In the genomic region with DNA sequence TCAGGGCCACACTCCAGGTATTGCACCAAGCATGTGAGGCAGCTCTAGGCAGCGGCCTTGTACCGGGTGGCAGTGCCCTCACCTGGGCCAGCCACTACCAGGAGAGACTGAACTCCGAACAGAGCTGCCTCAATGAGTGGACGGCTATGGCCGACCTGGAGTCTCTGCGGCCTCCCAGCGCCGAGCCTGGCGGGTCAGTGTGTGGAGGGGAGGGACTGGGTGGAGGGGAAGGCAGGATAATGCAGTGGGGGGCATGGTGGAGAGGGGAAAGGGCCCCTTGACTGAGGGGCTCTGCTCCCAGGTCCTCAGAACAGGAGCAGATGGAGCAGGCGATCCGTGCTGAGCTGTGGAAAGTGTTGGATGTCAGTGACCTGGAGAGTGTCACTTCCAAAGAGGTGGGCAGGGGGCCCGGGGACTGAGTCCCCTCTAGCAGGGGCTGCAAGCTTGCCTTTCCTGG, we compare ENCODE assay signal across 22 cellular contexts. TPM values are rescaled to one million over a fixed set of nuclear protein-coding genes. Genes with fewer than 3 reads are reported as not detected.
DNase-seq lines count a peak whose midpoint lies in the region; ATAC-seq and TF ChIP-seq lines count a peak whose summit lies in the region.
"Had no signal": no experiment of that assay in that cellular context is flagged by ENCODE, and none has a peak within 500 bp of the region (broad histone marks: within the 10 kb centered on the region; RNA-seq: fewer than 3 reads in every experiment).

No MANE protein-coding gene starts in this region.

- H3K9me3 ChIP-seq in right cardiac atrium (ENCODE audit: control insufficient read depth, low read length) = no peaks in the 10 kb centered on the region
- no peaks in the 10 kb centered on the region for H3K9me3 ChIP-seq in endodermal cell (ENCODE audit: control insufficient read depth, low read length)
- H3K9me3 ChIP-seq: A549 had no signal

- H3K4me3 Mint-ChIP-seq in endodermal cell = no peak overlapping the region
- H3K4me3 Mint-ChIP-seq: CD14-positive monocyte, GM23338, HFFc6, IgD-negative memory B cell had no signal

- no peak overlapping the region for H3K4me3 ChIP-seq in right cardiac atrium (ENCODE audit: low read length)
- no peak overlapping the region for H3K4me3 ChIP-seq in endodermal cell (ENCODE audit: low read length)
- H3K4me3 ChIP-seq: A549, GM12878, GM23338 had no signal

- H3K27ac Mint-ChIP-seq in endodermal cell = no peak overlapping the region
- H3K27ac Mint-ChIP-seq: CD14-positive monocyte, GM23338, HFFc6, IgD-negative memory B cell had no signal

- TF ChIP-seq CTCF in endodermal cell (conservative IDR thresholded peaks at IDR 0.05) = no peak
- no peak for TF ChIP-seq CTCF in GM20000 (IDR thresholded peaks at IDR 0.05; ENCODE audit: extremely low read depth, missing control alignments)

- H3K9ac ChIP-seq in endodermal cell (ENCODE audit: extremely low read depth, low read length, poor library complexity, severe bottlenecking) = no peak overlapping the region

- H3K36me3 Mint-ChIP-seq in endodermal cell (ENCODE audit: low read depth) = peaks cover 14% of the 10 kb centered on the region
- H3K36me3 Mint-ChIP-seq: IgD-negative memory B cell had no signal

- intact Hi-C loops in right cardiac atrium (cut with DNase I) = no loop called here
- intact Hi-C loops in left ventricle myocardium superior (cut with micrococcal nuclease) = no loop called here
- intact Hi-C loops in posterior vena cava (cut with DNase I) = no loop called here

- peaks cover 4% of the 10 kb centered on the region for H3K36me3 ChIP-seq in endodermal cell (ENCODE audit: control insufficient read depth, insufficient read depth, low read length)

- H3K27me3 ChIP-seq in right cardiac atrium (ENCODE audit: control insufficient read depth, insufficient read depth) = no peaks in the 10 kb centered on the region
- no peaks in the 10 kb centered on the region for H3K27me3 ChIP-seq in endodermal cell (ENCODE audit: control insufficient read depth, insufficient read depth, low read length, poor library complexity, severe bottlenecking)

- peaks cover 2% of the 10 kb centered on the region for H3K27me3 Mint-ChIP-seq in endodermal cell (ENCODE audit: insufficient read depth)
- H3K27me3 Mint-ChIP-seq: IgD-negative memory B cell had no signal

- no peak for ATAC-seq in right cardiac atrium
- no peak for ATAC-seq in left ventricle myocardium superior
- ATAC-seq in GM19328 (IDR thresholded peaks at IDR 0.05; ENCODE audit: unreplicated experiment) = no peak
- no peak for ATAC-seq in HG03378 (IDR thresholded peaks at IDR 0.05; ENCODE audit: unreplicated experiment)
- ATAC-seq: A549, GM12878, GM23338, PC-3 had no signal

- H3K9me3 Mint-ChIP-seq in endodermal cell = no peaks in the 10 kb centered on the region
- H3K9me3 Mint-ChIP-seq: CD14-positive monocyte, GM23338, HFFc6, IgD-negative memory B cell had no signal

- peaks cover 3% of the 10 kb centered on the region for H3K4me1 Mint-ChIP-seq in endodermal cell
- H3K4me1 Mint-ChIP-seq: GM23338 had no signal

- no peak overlapping the region for H3K27ac ChIP-seq in right cardiac atrium (ENCODE audit: low read length)
- no peak overlapping the region for H3K27ac ChIP-seq in endodermal cell (ENCODE audit: low read depth, low read length)
- H3K27ac ChIP-seq: A549 had no signal

- H3K4me1 ChIP-seq in right cardiac atrium (ENCODE audit: control insufficient read depth, insufficient read depth, low read length) (peaks cover 3% of the 10 kb centered on the region), endodermal cell (ENCODE audit: control insufficient read depth, insufficient read depth, low read length) (no peaks in the 10 kb centered on the region)

- WGBS in right cardiac atrium = 83% methylated on average over 12 of the region's 12 CpGs
- WGBS in endodermal cell (ENCODE audit: insufficient coverage in 1 of 2, insufficient read length in 1 of 2), 2 experiments = 90 to 93% methylated on average over 8 to 12 of the region's 12 CpGs

- peak in 2 of 3 donors; percentile 11 to 32 for DNase-seq in right cardiac atrium
- no peak for DNase-seq in left ventricle myocardium superior
- peak; percentile 31 for DNase-seq in endodermal cell
- DNase-seq in posterior vena cava (ENCODE audit: low spot score) = peak; percentile 71
- DNase-seq in GM20000 (ENCODE audit: low spot score) = no peak
- DNase-seq in NCI-H146 (lab: John Stamatoyannopoulos, UW) = no peak
- DNase-seq: DMS 273 treated with DMSO at 0.1 percent for 48 hours, GDM1, HFFc6, Kasumi-1, NCI-H1105 treated with DMSO at 0.1 percent for 48 hours, NCI-H187 treated with DMSO at 0.1 percent for 48 hours, NCI-H446, NCI-H774, PC-3 had no signal

RNA-seq across cellular contexts. Expression of gene SSH3, which starts 4.2 kb away (rescaled TPM):
- total RNA-seq in right cardiac atrium (10 to 100 TPM; 23.9 to 25.9 (median 25.1) TPM), left ventricle myocardium superior (18.7 TPM), endodermal cell (10 to 100 TPM; 39.1 to 44.4 TPM), posterior vena cava (10 to 100 TPM; 23.5 to 26.2 TPM)
- polyA plus RNA-seq in right cardiac atrium = 14.9 TPM
- polyA plus RNA-seq in endodermal cell (2013, experiment 1 of 2) = 22.0 TPM
- 16.0 TPM for polyA plus RNA-seq in endodermal cell (2013, experiment 2 of 2)

RNA-seq across cellular contexts. Expression of gene ANKRD13D, which starts 18.5 kb away (rescaled TPM):
- total RNA-seq in right cardiac atrium (10 to 100 TPM; 20.0 to 25.3 (median 22.8) TPM), left ventricle myocardium superior (13.1 TPM), endodermal cell (10 to 100 TPM; 56.6 to 58.6 TPM), posterior vena cava (10 to 100 TPM; 40.7 to 42.8 TPM)
- polyA plus RNA-seq in right cardiac atrium = 18.0 TPM
- polyA plus RNA-seq in endodermal cell (2013, experiment 1 of 2) = 30.0 TPM
- 27.5 TPM for polyA plus RNA-seq in endodermal cell (2013, experiment 2 of 2)

RNA-seq across cellular contexts. Expression of gene GRK2, which starts 41.3 kb away (rescaled TPM):
- total RNA-seq in right cardiac atrium = 10 to 100 TPM; 50.4 to 56.5 (median 52.5) TPM
- polyA plus RNA-seq in right cardiac atrium = 56.6 TPM
- total RNA-seq in left ventricle myocardium superior = 56.8 TPM
- total RNA-seq in endodermal cell = 10 to 100 TPM; 58.0 to 61.7 TPM
- 43.5 TPM for polyA plus RNA-seq in endodermal cell (2013, experiment 1 of 2)
- polyA plus RNA-seq in endodermal cell (2013, experiment 2 of 2) = 39.5 TPM
- total RNA-seq in posterior vena cava = 10 to 100 TPM; 50.4 to 58.2 TPM

RNA-seq across cellular contexts. Expression of gene POLD4, which starts 45.8 kb away (rescaled TPM):
- total RNA-seq in right cardiac atrium (10 to 100 TPM; 53.8 to 86.6 (median 65.3) TPM), left ventricle myocardium superior (40.3 TPM), endodermal cell (10 to 100 TPM; 40.7 to 47.6 TPM), posterior vena cava (10 to 100 TPM; 56.1 to 60.9 TPM)
- polyA plus RNA-seq in right cardiac atrium = 124 TPM
- polyA plus RNA-seq in endodermal cell (2013, experiment 1 of 2) = 24.3 TPM
- 30.1 TPM for polyA plus RNA-seq in endodermal cell (2013, experiment 2 of 2)

Comparison
In these comparisons a context has a peak if more than half of its experiments do, and no peak if none do; other contexts are left out.
1. DNase-seq: peak in right cardiac atrium (2 of 3), endodermal cell (single experiment) and posterior vena cava (single experiment); none in left ventricle myocardium superior (single experiment), GM20000 (single experiment) and NCI-H146 (single experiment).